Comparison of ENCODE assay signal across 23 cellular contexts in the genomic region with DNA sequence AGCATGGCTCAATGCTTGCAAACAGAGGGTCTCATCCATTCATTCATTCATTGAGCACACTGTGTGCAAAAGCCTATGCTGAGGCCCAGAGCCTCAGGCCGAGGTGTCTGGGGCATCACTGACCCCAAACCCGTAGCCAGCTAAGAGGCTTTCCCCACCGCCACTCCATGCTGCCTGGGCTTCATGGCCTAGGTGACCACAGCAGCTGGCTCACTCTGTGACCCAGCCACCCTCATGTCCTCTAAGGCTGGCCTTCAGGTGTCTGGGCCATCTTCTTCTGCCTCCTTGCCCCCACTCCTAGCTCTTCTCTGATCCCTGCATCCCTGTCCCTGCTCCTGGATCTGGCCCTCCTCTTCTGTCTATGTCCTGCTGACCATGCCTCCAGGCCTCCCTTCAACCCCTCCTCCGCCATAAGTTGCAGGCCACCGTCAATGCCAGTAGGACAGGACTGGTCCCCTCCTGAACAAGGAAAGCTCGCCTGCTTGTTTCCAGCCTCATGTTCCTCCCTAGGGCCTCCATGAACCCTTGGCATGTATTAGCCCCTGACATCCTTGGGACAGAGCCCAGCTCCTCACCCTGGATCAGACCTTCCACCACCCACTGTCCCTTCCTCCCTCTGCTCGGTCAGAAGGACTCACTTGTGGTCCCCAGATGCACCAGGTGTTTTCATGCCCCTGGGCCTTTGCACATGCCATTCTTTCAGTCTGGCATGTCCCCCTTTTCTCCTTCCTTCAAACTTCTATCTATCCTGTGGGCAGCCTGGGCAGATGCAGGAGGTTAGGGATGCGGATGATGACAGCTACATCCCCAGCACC.
A peak's percentile ranks its signal among the peaks of the same experiment; 100 is the strongest.
DNase-seq lines count a peak whose midpoint lies in the region; ATAC-seq, FAIRE-seq and TF ChIP-seq lines count a peak whose summit lies in the region.
"Had no signal": no experiment of that assay in that cellular context is flagged by ENCODE, and none has a peak within 500 bp of the region (broad histone marks: within the 10 kb centered on the region; RNA-seq: fewer than 3 reads in every experiment).

No MANE protein-coding gene starts in this region.

- H3K4me1 ChIP-seq in neuronal stem cell (ENCODE audit: control insufficient read depth in 2 of 2, insufficient read depth in 1 of 2, low read depth in 1 of 2, low read length in 2 of 2), result peaks cover 0 to 3% of the 10 kb centered on the region in 2 donors
- H3K4me1 ChIP-seq: BE2C, Peyer's patch had no signal

- no CpG with 5 or more reads among the region's 8 CpGs for WGBS in neuronal stem cell (ENCODE audit: extremely low coverage in 2 of 2, insufficient read length in 2 of 2, insufficient replicate concordance in 1 of 2), 2 donors

- H2BK15ac ChIP-seq in neuronal stem cell (ENCODE audit: low read length), result no peak overlapping the region

- no peak overlapping the region for H3K4me3 Mint-ChIP-seq in activated CD8-positive, alpha-beta memory T cell treated with anti-CD3 and anti-CD28 coated beads, Interleukin-2, amount 10 ng/mL, durations not matched to agents 7 days and 5 days
- H3K4me3 Mint-ChIP-seq in chondrocyte (ENCODE audit: unreplicated experiment), result no peak overlapping the region
- H3K4me3 Mint-ChIP-seq: CD4-positive, CD25-positive, alpha-beta regulatory T cell; H9 had no signal

- no peak for FAIRE-seq in D721Med (lab: Jason Lieb, UNC)
- FAIRE-seq: A204.1 had no signal

- peak overlapping the region; percentile 67 for H3K18ac ChIP-seq in neuronal stem cell (ENCODE audit: low read length)

- no peak overlapping the region for H3K23ac ChIP-seq in neuronal stem cell (ENCODE audit: low read depth, low read length, poor library complexity)

- peaks cover 0 to 2% (median 0%) of the 10 kb centered on the region in 3 experiments for H3K27me3 ChIP-seq in neuronal stem cell (ENCODE audit: control insufficient read depth in 3 of 3, insufficient read depth in 3 of 3, low read depth in 1 of 3, low read length in 3 of 3)
- H3K27me3 ChIP-seq: BE2C, MG63, Peyer's patch had no signal

- H3K27ac ChIP-seq in neuronal stem cell (replicated peaks; ENCODE audit: low read length), result no peak overlapping the region
- H3K27ac ChIP-seq: Peyer's patch had no signal

- CTCF ChIA-PET in activated CD8-positive, alpha-beta memory T cell treated with anti-CD3 and anti-CD28 coated beads, Interleukin-2, amount 10 ng/mL, durations not matched to agents 7 days and 5 days (lab: Charles Lee), result no interaction called here

- no peaks in the 10 kb centered on the region for H3K36me3 Mint-ChIP-seq in activated CD8-positive, alpha-beta memory T cell treated with anti-CD3 and anti-CD28 coated beads, Interleukin-2, amount 10 ng/mL, durations not matched to agents 7 days and 5 days
- no peaks in the 10 kb centered on the region for H3K36me3 Mint-ChIP-seq in chondrocyte (ENCODE audit: low read depth)
- H3K36me3 Mint-ChIP-seq: CD4-positive, CD25-positive, alpha-beta regulatory T cell had no signal

- no peak overlapping the region for H2BK120ac ChIP-seq in neuronal stem cell (ENCODE audit: low read depth, low read length)

- H2BK12ac ChIP-seq in neuronal stem cell (ENCODE audit: low read length), result no peak overlapping the region

- H3K4me2 ChIP-seq in neuronal stem cell (ENCODE audit: insufficient read depth, low read length, poor library complexity, severe bottlenecking), result no peak overlapping the region

- H3K27ac Mint-ChIP-seq in activated CD8-positive, alpha-beta memory T cell treated with anti-CD3 and anti-CD28 coated beads, Interleukin-2, amount 10 ng/mL, durations not matched to agents 7 days and 5 days, result no peak overlapping the region
- no peak overlapping the region for H3K27ac Mint-ChIP-seq in chondrocyte (ENCODE audit: unreplicated experiment)
- H3K27ac Mint-ChIP-seq: CD4-positive, CD25-positive, alpha-beta regulatory T cell had no signal

- no peak overlapping the region for H3K4ac ChIP-seq in neuronal stem cell (ENCODE audit: low read length)

- no peak overlapping the region for H2AFZ ChIP-seq in neuronal stem cell (ENCODE audit: low read length)

- TF ChIP-seq CTCF in chondrocyte (IDR thresholded peaks at IDR 0.05) (no peak), D721Med (IDR thresholded peaks at IDR 0.05; ENCODE audit: insufficient read depth, missing control alignments) (no peak)

- peaks cover 5 to 9% of the 10 kb centered on the region in 2 donors for H3K9me3 ChIP-seq in neuronal stem cell (replicated peaks in 1 of 2; ENCODE audit: control insufficient read depth in 2 of 2, insufficient read depth in 1 of 2, low read depth in 1 of 2, low read length in 2 of 2)
- H3K9me3 ChIP-seq: BE2C had no signal

- H3K27me3 Mint-ChIP-seq in activated CD8-positive, alpha-beta memory T cell treated with anti-CD3 and anti-CD28 coated beads, Interleukin-2, amount 10 ng/mL, durations not matched to agents 7 days and 5 days, result no peaks in the 10 kb centered on the region
- peaks cover 5% of the 10 kb centered on the region for H3K27me3 Mint-ChIP-seq in chondrocyte (ENCODE audit: low read depth)
- H3K27me3 Mint-ChIP-seq: CD4-positive, CD25-positive, alpha-beta regulatory T cell had no signal

- peaks cover 2% of the 10 kb centered on the region for H3K4me1 Mint-ChIP-seq in activated CD8-positive, alpha-beta memory T cell treated with anti-CD3 and anti-CD28 coated beads, Interleukin-2, amount 10 ng/mL, durations not matched to agents 7 days and 5 days
- H3K4me1 Mint-ChIP-seq in chondrocyte (ENCODE audit: low read depth), result no peaks in the 10 kb centered on the region
- H3K4me1 Mint-ChIP-seq: CD4-positive, CD25-positive, alpha-beta regulatory T cell had no signal

- peak overlapping the region; percentile 48 for H4K91ac ChIP-seq in neuronal stem cell (ENCODE audit: low read depth, low read length, poor library complexity)

- no peak overlapping the region for H2BK5ac ChIP-seq in neuronal stem cell (ENCODE audit: low read length)

- H3K14ac ChIP-seq in neuronal stem cell (ENCODE audit: low read length), result no peak overlapping the region

- no peak overlapping the region for H4K8ac ChIP-seq in neuronal stem cell (ENCODE audit: low read depth, low read length)

- no peak for ATAC-seq in activated CD8-positive, alpha-beta memory T cell treated with anti-CD3 and anti-CD28 coated beads, Interleukin-2, amount 10 ng/mL, durations not matched to agents 7 days and 5 days
- ATAC-seq in HG02759 (IDR thresholded peaks at IDR 0.05; ENCODE audit: unreplicated experiment), result no peak

- H3K4me3 ChIP-seq in neuronal stem cell (ENCODE audit: low read length in 2 of 2), result no peak overlapping the region
- H3K4me3 ChIP-seq: MG63, Peyer's patch had no signal

- H2AK5ac ChIP-seq in neuronal stem cell (ENCODE audit: low read depth, low read length), result peak overlapping the region; percentile 51

- H3K9me3 Mint-ChIP-seq in activated CD8-positive, alpha-beta memory T cell treated with anti-CD3 and anti-CD28 coated beads, Interleukin-2, amount 10 ng/mL, durations not matched to agents 7 days and 5 days (ENCODE audit: low read depth), result peaks cover 10% of the 10 kb centered on the region
- peaks cover 25% of the 10 kb centered on the region for H3K9me3 Mint-ChIP-seq in chondrocyte (ENCODE audit: low read depth)

- peak; percentile 20 for DNase-seq in activated CD8-positive, alpha-beta memory T cell treated with anti-CD3 and anti-CD28 coated beads, Interleukin-2, amount 50 U/mL, for 48 hours
- no peak for DNase-seq in activated CD8-positive, alpha-beta memory T cell treated with anti-CD3 and anti-CD28 coated beads, Interleukin-2, amount 10 ng/mL, durations not matched to agents 7 days and 5 days
- peak; percentile 2 for DNase-seq in D341Med (ENCODE audit: low spot score)
- peak; percentile 61 for DNase-seq in chondrocyte (ENCODE audit: low spot score)
- DNase-seq in neuronal stem cell (ENCODE audit: low spot score), result no peak
- no peak for DNase-seq in dermis blood vessel endothelial cell
- no peak for DNase-seq in D721Med (ENCODE audit: insufficient read length, low spot score)
- DNase-seq: BE2C; CD4-positive, CD25-positive, alpha-beta regulatory T cell; COR-L47; DMS153; GF-D8; H9; Kasumi-1; MG63; NCI-H1048; NCI-H1436 treated with DMSO at 0.1 percent for 48 hours; NCI-H2029; NCI-H2171; NCI-H446 treated with DMSO at 0.1 percent for 48 hours had no signal

- no peaks in the 10 kb centered on the region for H3K36me3 ChIP-seq in neuronal stem cell (replicated peaks in 1 of 2; ENCODE audit: control insufficient read depth in 2 of 2, insufficient read depth in 2 of 2, low read length in 2 of 2)
- H3K36me3 ChIP-seq: BE2C, MG63, Peyer's patch had no signal

- peak overlapping the region; percentile 53 for H3K9ac ChIP-seq in neuronal stem cell (ENCODE audit: low read depth, low read length, poor library complexity)

- no peaks in the 10 kb centered on the region for H3K79me1 ChIP-seq in neuronal stem cell (ENCODE audit: low read depth, low read length)

Comparison
In these comparisons a context has a peak if more than half of its experiments do, and no peak if none do; other contexts are left out.
1. DNase-seq: peak in activated CD8-positive, alpha-beta memory T cell treated with anti-CD3 and anti-CD28 coated beads, Interleukin-2, amount 50 U/mL, for 48 hours (single experiment), D341Med (single experiment) and chondrocyte (single experiment); none in activated CD8-positive, alpha-beta memory T cell treated with anti-CD3 and anti-CD28 coated beads, Interleukin-2, amount 10 ng/mL, durations not matched to agents 7 days and 5 days (single experiment), neuronal stem cell (single experiment), dermis blood vessel endothelial cell (single experiment) and D721Med (single experiment).